Comparison of ENCODE assay signal across 1 cellular context in the genomic region with DNA sequence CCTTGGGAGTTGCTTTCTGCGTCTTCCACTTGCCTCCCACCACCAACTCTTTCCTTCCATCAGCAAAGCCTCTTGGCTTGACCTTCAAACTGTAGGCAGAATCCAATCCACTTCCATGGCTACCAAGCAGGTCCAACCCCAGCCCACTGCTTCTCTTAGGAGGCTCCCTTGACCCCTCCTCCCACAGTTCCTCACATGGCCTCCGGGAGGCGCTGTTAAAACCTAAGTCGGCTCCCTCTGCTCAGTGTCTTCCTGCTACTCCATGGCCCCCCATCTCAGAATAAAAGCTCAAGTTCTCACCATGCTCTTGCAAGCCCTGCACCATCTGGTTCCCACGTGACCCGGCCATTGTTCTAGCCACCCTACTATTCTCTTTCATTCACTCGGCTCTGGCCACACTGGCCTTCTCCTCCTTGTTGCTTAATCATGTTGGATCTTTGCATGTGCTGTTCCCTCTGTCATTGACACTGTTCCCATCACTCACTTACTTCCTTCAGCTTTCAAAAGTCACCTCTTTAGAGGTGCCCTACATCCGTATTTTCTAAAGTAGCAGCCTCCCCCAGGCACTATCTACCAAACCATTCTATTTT.
TF ChIP-seq lines count a peak whose summit lies in the region.

No MANE protein-coding gene starts in this region.

TF ChIP-seq in GM23338, 12 proteins besides CTCF, POLR2A, EP300 and RAD21 (continued from another document):
- TF ChIP-seq, protein P1, sequence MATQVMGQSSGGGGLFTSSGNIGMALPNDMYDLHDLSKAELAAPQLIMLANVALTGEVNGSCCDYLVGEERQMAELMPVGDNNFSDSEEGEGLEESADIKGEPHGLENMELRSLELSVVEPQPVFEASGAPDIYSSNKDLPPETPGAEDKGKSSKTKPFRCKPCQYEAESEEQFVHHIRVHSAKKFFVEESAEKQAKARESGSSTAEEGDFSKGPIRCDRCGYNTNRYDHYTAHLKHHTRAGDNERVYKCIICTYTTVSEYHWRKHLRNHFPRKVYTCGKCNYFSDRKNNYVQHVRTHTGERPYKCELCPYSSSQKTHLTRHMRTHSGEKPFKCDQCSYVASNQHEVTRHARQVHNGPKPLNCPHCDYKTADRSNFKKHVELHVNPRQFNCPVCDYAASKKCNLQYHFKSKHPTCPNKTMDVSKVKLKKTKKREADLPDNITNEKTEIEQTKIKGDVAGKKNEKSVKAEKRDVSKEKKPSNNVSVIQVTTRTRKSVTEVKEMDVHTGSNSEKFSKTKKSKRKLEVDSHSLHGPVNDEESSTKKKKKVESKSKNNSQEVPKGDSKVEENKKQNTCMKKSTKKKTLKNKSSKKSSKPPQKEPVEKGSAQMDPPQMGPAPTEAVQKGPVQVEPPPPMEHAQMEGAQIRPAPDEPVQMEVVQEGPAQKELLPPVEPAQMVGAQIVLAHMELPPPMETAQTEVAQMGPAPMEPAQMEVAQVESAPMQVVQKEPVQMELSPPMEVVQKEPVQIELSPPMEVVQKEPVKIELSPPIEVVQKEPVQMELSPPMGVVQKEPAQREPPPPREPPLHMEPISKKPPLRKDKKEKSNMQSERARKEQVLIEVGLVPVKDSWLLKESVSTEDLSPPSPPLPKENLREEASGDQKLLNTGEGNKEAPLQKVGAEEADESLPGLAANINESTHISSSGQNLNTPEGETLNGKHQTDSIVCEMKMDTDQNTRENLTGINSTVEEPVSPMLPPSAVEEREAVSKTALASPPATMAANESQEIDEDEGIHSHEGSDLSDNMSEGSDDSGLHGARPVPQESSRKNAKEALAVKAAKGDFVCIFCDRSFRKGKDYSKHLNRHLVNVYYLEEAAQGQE (IDR thresholded peaks at IDR 0.05; ENCODE audit: unreplicated experiment) = no peak
- no peak for TF ChIP-seq JUNB (IDR thresholded peaks at IDR 0.05; ENCODE audit: unreplicated experiment)
- TF ChIP-seq, protein P2, sequence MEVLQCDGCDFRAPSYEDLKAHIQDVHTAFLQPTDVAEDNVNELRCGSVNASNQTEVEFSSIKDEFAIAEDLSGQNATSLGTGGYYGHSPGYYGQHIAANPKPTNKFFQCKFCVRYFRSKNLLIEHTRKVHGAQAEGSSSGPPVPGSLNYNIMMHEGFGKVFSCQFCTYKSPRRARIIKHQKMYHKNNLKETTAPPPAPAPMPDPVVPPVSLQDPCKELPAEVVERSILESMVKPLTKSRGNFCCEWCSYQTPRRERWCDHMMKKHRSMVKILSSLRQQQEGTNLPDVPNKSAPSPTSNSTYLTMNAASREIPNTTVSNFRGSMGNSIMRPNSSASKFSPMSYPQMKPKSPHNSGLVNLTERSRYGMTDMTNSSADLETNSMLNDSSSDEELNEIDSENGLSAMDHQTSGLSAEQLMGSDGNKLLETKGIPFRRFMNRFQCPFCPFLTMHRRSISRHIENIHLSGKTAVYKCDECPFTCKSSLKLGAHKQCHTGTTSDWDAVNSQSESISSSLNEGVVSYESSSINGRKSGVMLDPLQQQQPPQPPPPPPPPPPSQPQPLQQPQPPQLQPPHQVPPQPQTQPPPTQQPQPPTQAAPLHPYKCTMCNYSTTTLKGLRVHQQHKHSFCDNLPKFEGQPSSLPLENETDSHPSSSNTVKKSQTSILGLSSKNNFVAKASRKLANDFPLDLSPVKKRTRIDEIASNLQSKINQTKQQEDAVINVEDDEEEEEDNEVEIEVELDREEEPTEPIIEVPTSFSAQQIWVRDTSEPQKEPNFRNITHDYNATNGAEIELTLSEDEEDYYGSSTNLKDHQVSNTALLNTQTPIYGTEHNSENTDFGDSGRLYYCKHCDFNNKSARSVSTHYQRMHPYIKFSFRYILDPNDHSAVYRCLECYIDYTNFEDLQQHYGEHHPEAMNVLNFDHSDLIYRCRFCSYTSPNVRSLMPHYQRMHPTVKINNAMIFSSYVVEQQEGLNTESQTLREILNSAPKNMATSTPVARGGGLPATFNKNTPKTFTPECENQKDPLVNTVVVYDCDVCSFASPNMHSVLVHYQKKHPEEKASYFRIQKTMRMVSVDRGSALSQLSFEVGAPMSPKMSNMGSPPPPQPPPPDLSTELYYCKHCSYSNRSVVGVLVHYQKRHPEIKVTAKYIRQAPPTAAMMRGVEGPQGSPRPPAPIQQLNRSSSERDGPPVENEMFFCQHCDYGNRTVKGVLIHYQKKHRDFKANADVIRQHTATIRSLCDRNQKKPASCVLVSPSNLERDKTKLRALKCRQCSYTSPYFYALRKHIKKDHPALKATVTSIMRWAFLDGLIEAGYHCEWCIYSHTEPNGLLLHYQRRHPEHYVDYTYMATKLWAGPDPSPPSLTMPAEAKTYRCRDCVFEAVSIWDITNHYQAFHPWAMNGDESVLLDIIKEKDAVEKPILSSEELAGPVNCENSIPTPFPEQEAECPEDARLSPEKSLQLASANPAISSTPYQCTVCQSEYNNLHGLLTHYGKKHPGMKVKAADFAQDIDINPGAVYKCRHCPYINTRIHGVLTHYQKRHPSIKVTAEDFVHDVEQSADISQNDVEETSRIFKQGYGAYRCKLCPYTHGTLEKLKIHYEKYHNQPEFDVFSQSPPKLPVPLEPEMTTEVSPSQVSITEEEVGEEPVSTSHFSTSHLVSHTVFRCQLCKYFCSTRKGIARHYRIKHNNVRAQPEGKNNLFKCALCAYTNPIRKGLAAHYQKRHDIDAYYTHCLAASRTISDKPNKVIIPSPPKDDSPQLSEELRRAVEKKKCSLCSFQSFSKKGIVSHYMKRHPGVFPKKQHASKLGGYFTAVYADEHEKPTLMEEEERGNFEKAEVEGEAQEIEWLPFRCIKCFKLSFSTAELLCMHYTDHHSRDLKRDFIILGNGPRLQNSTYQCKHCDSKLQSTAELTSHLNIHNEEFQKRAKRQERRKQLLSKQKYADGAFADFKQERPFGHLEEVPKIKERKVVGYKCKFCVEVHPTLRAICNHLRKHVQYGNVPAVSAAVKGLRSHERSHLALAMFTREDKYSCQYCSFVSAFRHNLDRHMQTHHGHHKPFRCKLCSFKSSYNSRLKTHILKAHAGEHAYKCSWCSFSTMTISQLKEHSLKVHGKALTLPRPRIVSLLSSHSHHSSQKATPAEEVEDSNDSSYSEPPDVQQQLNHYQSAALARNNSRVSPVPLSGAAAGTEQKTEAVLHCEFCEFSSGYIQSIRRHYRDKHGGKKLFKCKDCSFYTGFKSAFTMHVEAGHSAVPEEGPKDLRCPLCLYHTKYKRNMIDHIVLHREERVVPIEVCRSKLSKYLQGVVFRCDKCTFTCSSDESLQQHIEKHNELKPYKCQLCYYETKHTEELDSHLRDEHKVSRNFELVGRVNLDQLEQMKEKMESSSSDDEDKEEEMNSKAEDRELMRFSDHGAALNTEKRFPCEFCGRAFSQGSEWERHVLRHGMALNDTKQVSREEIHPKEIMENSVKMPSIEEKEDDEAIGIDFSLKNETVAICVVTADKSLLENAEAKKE (CRISPR knock-in tag; IDR thresholded peaks at IDR 0.05) = no peak
- no peak for TF ChIP-seq ZNF114 (CRISPR knock-in tag; IDR thresholded peaks at IDR 0.05)
- no peak for TF ChIP-seq POLR2AphosphoS5 (IDR thresholded peaks at IDR 0.05; ENCODE audit: low read depth)
- TF ChIP-seq EZH2phosphoT487 (IDR thresholded peaks at IDR 0.05; ENCODE audit: unreplicated experiment) = no peak
- TF ChIP-seq ZNF331 (CRISPR knock-in tag; IDR thresholded peaks at IDR 0.05; ENCODE audit: low read depth) = no peak
- TF ChIP-seq STAT1 (IDR thresholded peaks at IDR 0.05; ENCODE audit: unreplicated experiment) = no peak
